Comparison of ENCODE assay signal across 8 cellular contexts in the genomic region with DNA sequence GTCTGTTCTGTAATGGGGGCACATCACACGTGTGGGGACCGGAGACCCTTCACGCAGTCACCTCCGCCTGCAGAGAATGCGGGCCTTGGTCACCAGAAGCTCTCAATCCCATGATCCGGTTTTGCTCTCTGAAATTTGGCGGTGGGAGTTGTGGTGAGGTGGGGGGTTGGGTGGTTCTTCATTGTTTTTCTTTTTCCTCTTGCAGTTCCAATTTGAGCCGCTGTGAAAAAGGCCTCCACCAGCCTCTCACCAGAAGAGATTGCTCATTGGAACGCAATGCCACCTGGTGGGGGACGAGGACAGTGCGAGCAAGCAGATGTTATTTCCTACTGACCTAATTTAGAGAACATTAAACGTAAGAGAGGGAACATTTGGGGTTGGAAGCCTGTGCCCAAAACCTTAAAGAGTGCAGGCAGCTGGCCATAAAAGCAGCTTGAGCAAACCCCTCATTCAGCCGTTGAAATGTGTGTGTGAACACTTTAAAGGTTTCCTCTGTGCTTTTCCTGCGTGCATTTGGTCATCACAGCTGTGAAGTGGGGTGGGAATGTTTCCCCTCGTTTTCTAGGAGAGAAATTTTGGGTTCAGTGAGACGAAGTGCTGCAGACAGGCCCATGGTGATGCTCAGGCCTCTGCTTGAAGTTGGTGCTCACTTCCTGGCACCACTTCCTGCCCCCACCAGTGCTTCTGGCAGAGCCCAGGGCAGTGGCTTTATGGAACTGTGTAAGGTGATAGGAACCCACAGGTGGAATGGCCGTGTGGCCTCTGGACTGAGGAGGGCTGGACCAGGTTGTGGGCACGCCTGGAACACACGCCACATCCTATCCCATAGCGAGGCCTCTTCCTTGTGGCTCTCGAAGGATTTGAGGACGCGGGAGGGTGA.
DNase-seq lines count a peak whose midpoint lies in the region; ATAC-seq and TF ChIP-seq lines count a peak whose summit lies in the region.

No MANE protein-coding gene starts in this region.

- DNase-seq in NCI-H1092 treated with DMSO at 0.1 percent for 48 hours (lab: John Stamatoyannopoulos, UW) (peak; percentile 85), T-helper 1 cell (peak; percentile 62 to 87 (median 73)), amygdala (lab: John Stamatoyannopoulos, UW) (peak in 55 of 56 donors; percentile 13 to 89 (median 66)), left ventricle myocardium superior (peak; percentile 86), renal cortical epithelial cell (ENCODE audit: low read depth) (peak; percentile 78)

- TF ChIP-seq CTCF in GM12873 (IDR thresholded peaks at IDR 0.05; ENCODE audit: insufficient read depth, low read depth, low read length, missing control alignments), result peak; percentile 95

- intact Hi-C loops in left ventricle myocardium superior (cut with micrococcal nuclease), result loop anchor here (5.0 kb wide), 1 partner anchor 157 kb away; no protein-coding TSS in a partner anchor

- ATAC-seq in HG02610 (IDR thresholded peaks at IDR 0.05; ENCODE audit: unreplicated experiment) (peak; percentile 84), left ventricle myocardium superior (peak; percentile 89), HG02970 (IDR thresholded peaks at IDR 0.05; ENCODE audit: low FRiP score, unreplicated experiment) (no peak)
